ENCODE assay signal across 9 cellular contexts in the genomic region with DNA sequence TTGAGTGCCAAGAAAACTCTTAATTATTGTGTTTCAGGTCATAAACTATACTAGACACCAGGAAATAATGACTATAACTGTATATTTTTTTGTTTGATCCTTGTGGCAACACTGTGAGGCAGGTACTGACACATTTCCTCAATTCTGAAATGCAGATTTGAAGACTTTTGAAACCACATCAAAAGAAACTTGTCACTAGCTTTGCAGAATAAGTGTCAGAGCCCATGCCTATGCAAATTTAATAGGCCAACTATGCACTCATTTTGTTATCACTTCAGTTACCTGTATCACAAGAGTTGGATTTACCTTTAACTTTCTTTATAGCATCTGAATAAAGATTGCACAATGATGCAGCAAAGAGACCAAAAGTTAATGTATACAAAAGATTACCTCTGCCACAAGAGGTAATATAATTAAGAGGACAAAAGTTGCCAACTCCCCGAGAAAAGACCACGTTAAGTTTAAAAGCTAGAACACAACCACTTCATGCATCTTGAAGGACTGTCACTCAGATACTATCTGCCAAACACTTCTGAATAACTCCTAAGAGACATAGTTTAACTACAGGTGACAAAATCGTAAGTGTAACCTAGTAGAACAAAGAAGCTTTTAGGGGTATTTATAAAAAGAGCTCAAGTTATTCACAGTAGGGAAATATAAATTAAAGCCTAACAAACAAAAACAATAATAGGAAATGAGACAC.
DNase-seq lines count a peak whose midpoint lies in the region; ATAC-seq, FAIRE-seq and TF ChIP-seq lines count a peak whose summit lies in the region.
"Had no signal": no experiment of that assay in that cellular context is flagged by ENCODE, and none has a peak within 500 bp of the region (broad histone marks: within the 10 kb centered on the region; RNA-seq: fewer than 3 reads in every experiment).

No MANE protein-coding gene starts in this region.

- peaks cover 0 to 3% (median 2%) of the 10 kb centered on the region in 3 donors for H3K9me3 Mint-ChIP-seq in T-cell

- no peaks in the 10 kb centered on the region for H3K79me2 ChIP-seq in DND-41 (ENCODE audit: insufficient read depth, low read length)

- POLR2A ChIA-PET in T-cell (lab: Charles Lee), result interaction anchor here in 1 of 2 donors (0.6 to 0.9 kb wide), 2 partner anchors 81 to 176 kb away, joined by 3 to 4 read pairs; partner anchors contain the start of gene ELAPOR2

- no peaks in the 10 kb centered on the region for H3K36me3 Mint-ChIP-seq in T-cell

- peak overlapping the region; percentile 87 to 88 for H3K27ac Mint-ChIP-seq in T-cell

- no peaks in the 10 kb centered on the region for H3K9me3 ChIP-seq in DND-41 (ENCODE audit: insufficient read depth, low read length, severe bottlenecking)

- peak overlapping the region; percentile 31 to 64 (median 58) for H3K4me3 Mint-ChIP-seq in T-cell

- H3K27me3 Mint-ChIP-seq in T-cell, result no peaks in the 10 kb centered on the region

- H3K27me3 ChIP-seq in DND-41 (ENCODE audit: insufficient read depth, low read length, poor library complexity), result peaks cover 6% of the 10 kb centered on the region

- H3K4me2 ChIP-seq in DND-41 (ENCODE audit: insufficient read depth, low read length), result no peak overlapping the region

- H2AFZ ChIP-seq in DND-41 (ENCODE audit: low read depth, low read length), result no peak overlapping the region

- H3K36me3 ChIP-seq in DND-41 (ENCODE audit: insufficient read depth, low read length), result no peaks in the 10 kb centered on the region

- H3K4me3 ChIP-seq in DND-41 (ENCODE audit: low read depth in 1 of 2, low read length in 2 of 2), result no peak overlapping the region

- peaks cover 46 to 57% (median 54%) of the 10 kb centered on the region in 3 donors for H3K4me1 Mint-ChIP-seq in T-cell

- no peak for TF ChIP-seq CTCF in DND-41 (IDR thresholded peaks at IDR 0.05; ENCODE audit: borderline replicate concordance, extremely low read depth, low read length, poor library complexity, severe bottlenecking)

- H3K4me1 ChIP-seq in DND-41 (ENCODE audit: insufficient read depth, low read length), result no peaks in the 10 kb centered on the region

- FAIRE-seq in urothelium cell line (lab: Jason Lieb, UNC), result no peak

- ATAC-seq in DND-41 (ENCODE audit: insufficient read depth, low read depth) (peak; percentile 84), GM19035 (IDR thresholded peaks at IDR 0.05; ENCODE audit: unreplicated experiment) (peak; percentile 88), HG02943 (IDR thresholded peaks at IDR 0.05; ENCODE audit: low read depth, unreplicated experiment) (peak; percentile 83), T-cell (replicated peaks in 1 of 4) (peak; percentile 90 to 99 (median 98))

- CTCF ChIA-PET in T-cell (lab: Charles Lee), result interaction anchor here (0.8 to 1.6 kb wide), 13 partner anchors 8 to 241 kb away, joined by 3 to 7 read pairs (median 4); partner anchors contain the start of genes DMTF1 (in 1 of the 2), ELAPOR2 (in 1 of the 2) and TMEM243 (in 1 of the 2)

- no peak overlapping the region for H3K9ac ChIP-seq in DND-41 (ENCODE audit: low read depth, low read length)

- no peaks in the 10 kb centered on the region for H4K20me1 ChIP-seq in DND-41 (ENCODE audit: insufficient read depth, low read length)

- no peak overlapping the region for H3K27ac ChIP-seq in DND-41 (ENCODE audit: low read length)

- DNase-seq in DND-41 (no peak), T-cell (peak in 18 of 34 experiments; percentile 3 to 54 (median 24)), NCI-H2081 (lab: John Stamatoyannopoulos, UW) (no peak), activated gamma-delta T cell treated with Interleukin-2 at 50 U/mL for 16 hours (no peak), urothelium cell line (ENCODE audit: low spot score) (no peak)
- no peak for DNase-seq in stimulated activated naive CD4-positive, alpha-beta T cell treated with Interleukin-2 at 50 U/mL for 16 hours (lab: John Stamatoyannopoulos, UW)
- DNase-seq: DMS53 had no signal

Comparison
In these comparisons a context has a peak if more than half of its experiments do, and no peak if none do; other contexts are left out.
1. DNase-seq: peak in T-cell (18 of 34); none in DND-41 (single experiment), NCI-H2081 (0 of 2), stimulated activated naive CD4-positive, alpha-beta T cell treated with Interleukin-2 at 50 U/mL for 16 hours (single experiment), activated gamma-delta T cell treated with Interleukin-2 at 50 U/mL for 16 hours (single experiment) and urothelium cell line (single experiment).
2. Peak in every context shown above with its lines, with median percentiles within 50 percentile points of each other: ATAC-seq.